ENCODE assay signal across 25 cellular contexts in genomic region chr4:37641886-37642849, GRCh38. TPM values are rescaled to one million over a fixed set of nuclear protein-coding genes. Genes with fewer than 3 reads are reported as not detected.
A peak's percentile ranks its signal among the peaks of the same experiment; 100 is the strongest.
DNase-seq lines count a peak whose midpoint lies in the region; ATAC-seq, FAIRE-seq and TF ChIP-seq lines count a peak whose summit lies in the region.
"Had no signal": no experiment of that assay in that cellular context is flagged by ENCODE, and none has a peak within 500 bp of the region (broad histone marks: within the 10 kb centered on the region; RNA-seq: fewer than 3 reads in every experiment).

No MANE protein-coding gene starts in this region.

- no peaks in the 10 kb centered on the region for H3K79me2 ChIP-seq in HepG2 (ENCODE audit: insufficient read depth, low read length)

- POLR2A ChIA-PET in HepG2 (lab: Yijun Ruan, JAX) = no interaction called here

- H3K4me1 ChIP-seq in left ventricle myocardium inferior (peaks cover 25% of the 10 kb centered on the region), right atrium auricular region (peaks cover 0 to 6% of the 10 kb centered on the region in 2 donors), HepG2 (ENCODE audit: insufficient read depth, low read length) (peaks cover 19% of the 10 kb centered on the region), vagina (peaks cover 6% of the 10 kb centered on the region)
- H3K4me1 ChIP-seq: testis had no signal

- H3K27me3 ChIP-seq in left ventricle myocardium inferior (ENCODE audit: low read depth) = no peaks in the 10 kb centered on the region
- no peaks in the 10 kb centered on the region for H3K27me3 ChIP-seq in right atrium auricular region
- no peaks in the 10 kb centered on the region for H3K27me3 ChIP-seq in HepG2 (ENCODE audit: control insufficient read depth in 1 of 2, insufficient read depth in 2 of 2, low read length in 2 of 2)
- H3K27me3 ChIP-seq in vagina = no peaks in the 10 kb centered on the region
- H3K27me3 ChIP-seq: heart right ventricle, testis had no signal

- BruUV-seq in HepG2 (replicated peaks; lab: Mats Ljungman, UMichigan) = no TSS peak

- 58% methylated on average over 11 of the region's 11 CpGs for WGBS in HepG2 (ENCODE audit: low lambda C conversion rate)

- no peak for TF ChIP-seq RAD21 in HepG2 (CRISPR knock-in tag; IDR thresholded peaks at IDR 0.05)

- H3K4me2 ChIP-seq in HepG2 (ENCODE audit: low read depth, low read length) = peak overlapping the region; percentile 36

- H3K36me3 ChIP-seq in left ventricle myocardium inferior (peaks cover 43% of the 10 kb centered on the region), right atrium auricular region (peaks cover 17% of the 10 kb centered on the region), HepG2 (replicated peaks in 1 of 2; ENCODE audit: control insufficient read depth in 1 of 2, insufficient read depth in 2 of 2, low read length in 2 of 2) (peaks cover 3 to 29% of the 10 kb centered on the region in 2 experiments), vagina (peaks cover 0 to 12% of the 10 kb centered on the region in 2 donors)
- H3K36me3 ChIP-seq: WERI-Rb-1 had no signal

- no peak overlapping the region for H3K9ac ChIP-seq in HepG2 (ENCODE audit: insufficient read depth, low read depth, low read length)

- in situ Hi-C loops in HepG2 (cut with HindIII; ENCODE audit: extremely low pct_ligation_motif_present, low pct_unique_long_range_greater_than_20kb) = no loop called here

- no peak for DNase-seq in left ventricle myocardium inferior
- DNase-seq in right atrium auricular region (ENCODE audit: low spot score) = no peak
- DNase-seq in epithelial cell of prostate (ENCODE audit: low read depth, low spot score) = no peak
- peak; percentile 60 for DNase-seq in HepG2 (ENCODE audit: low spot score)
- no peak for DNase-seq in vagina (ENCODE audit: extremely low spot score in 2 of 2)
- no peak for DNase-seq in NOMO-1 treated with DMSO at 0.1 percent for 48 hours (lab: John Stamatoyannopoulos, UW; ENCODE audit: unreplicated experiment)
- DNase-seq: activated CD4-positive, alpha-beta T cell treated with anti-CD3 and anti-CD28 coated beads, Interleukin-2, amount 50 U/mL, for 4 hours; activated naive CD4-positive, alpha-beta T cell treated with anti-CD3 and anti-CD28 coated beads for 36 hours; activated T-cell treated with anti-CD3 and anti-CD28 coated beads for 4 hours; aorta; effector CD8-positive, alpha-beta T cell; heart right ventricle; KBM-7; NCI-H1092; NCI-H524 treated with DMSO at 0.1 percent for 48 hours; SHP77 treated with DMSO at 0.1 percent for 48 hours; stimulated activated CD4-positive, alpha-beta T cell treated with anti-CD3 and anti-CD28 coated beads, Interleukin-12 subunit alpha, Interleukin-12 subunit beta, amount 100 ng/mL, for 4 hours; T-cell; testis; WERI-Rb-1 had no signal

- TF ChIP-seq CTCF in left ventricle myocardium inferior (IDR thresholded peaks at IDR 0.05; ENCODE audit: borderline replicate concordance) (no peak), right atrium auricular region (IDR thresholded peaks at IDR 0.05) (no peak), HepG2 (CRISPR knock-in tag; IDR thresholded peaks at IDR 0.05) (no peak), vagina (IDR thresholded peaks at IDR 0.05) (no peak)

- peak overlapping the region; percentile 41 for H3K27ac ChIP-seq in left ventricle myocardium inferior (replicated peaks)
- no peak overlapping the region for H3K27ac ChIP-seq in right atrium auricular region
- peak overlapping the region; percentile 52 for H3K27ac ChIP-seq in epithelial cell of prostate
- peak overlapping the region; percentile 33 for H3K27ac ChIP-seq in HepG2 (ENCODE audit: extremely low read length, insufficient read depth, low read length)
- peak overlapping the region; percentile 5 for H3K27ac ChIP-seq in vagina
- H3K27ac ChIP-seq: C4-2B, testis, WERI-Rb-1 had no signal

- FAIRE-seq in HepG2 (lab: Jason Lieb, UNC) = peak; percentile 72
- FAIRE-seq: GM12892, islet of Langerhans had no signal

- no peak; a peak in 1 of 4 replicates for TF ChIP-seq EP300 in HepG2 (IDR thresholded peaks at IDR 0.05; ENCODE audit: low read depth in 2 of 2, low read length in 2 of 2)
- TF ChIP-seq EP300 in HepG2 (CRISPR knock-in tag; IDR thresholded peaks at IDR 0.05; ENCODE audit: borderline replicate concordance) = no peak

- no peak overlapping the region for H2AFZ ChIP-seq in HepG2 (ENCODE audit: low read length)

- H3K4me3 ChIP-seq in left ventricle myocardium inferior (no peak overlapping the region), right atrium auricular region (no peak overlapping the region), HepG2 (replicated peaks in 1 of 3; ENCODE audit: insufficient read depth in 1 of 3, low read depth in 2 of 3, low read length in 3 of 3) (peak overlapping the region in 1 of 3 experiments; percentile 13; a peak in 1 of 6 replicates), vagina (no peak overlapping the region)
- H3K4me3 ChIP-seq: heart right ventricle, testis had no signal

- intact Hi-C loops in left ventricle myocardium inferior (cut with micrococcal nuclease) = no loop called here
- intact Hi-C loops in HepG2 (cut with micrococcal nuclease; ENCODE audit: unreplicated experiment) = loop anchor here (5.0 kb wide), 1 partner anchor 40 kb away; no protein-coding TSS in a partner anchor
- intact Hi-C loops in vagina (cut with DNase I) = no loop called here

- H4K20me1 ChIP-seq in HepG2 (ENCODE audit: insufficient read depth, low read length) = no peaks in the 10 kb centered on the region

- CTCF ChIA-PET in HepG2 (lab: Yijun Ruan, JAX; ENCODE audit: low intra/inter-chr PET ratio, low total read pairs) = no interaction called here

- H3K9me3 ChIP-seq in left ventricle myocardium inferior (replicated peaks) = no peaks in the 10 kb centered on the region
- H3K9me3 ChIP-seq in right atrium auricular region = no peaks in the 10 kb centered on the region
- H3K9me3 ChIP-seq in HepG2 (ENCODE audit: low read length) = no peaks in the 10 kb centered on the region
- H3K9me3 ChIP-seq in vagina = no peaks in the 10 kb centered on the region
- H3K9me3 ChIP-seq: heart right ventricle, testis had no signal

- ATAC-seq in HepG2 (peak; percentile 86), GM18519 (IDR thresholded peaks at IDR 0.05; ENCODE audit: low FRiP score, unreplicated experiment) (no peak), HG03439 (IDR thresholded peaks at IDR 0.05; ENCODE audit: unreplicated experiment) (no peak)
- ATAC-seq: T-cell had no signal

- TF ChIP-seq POLR2A in HepG2 (IDR thresholded peaks at IDR 0.05; ENCODE audit: insufficient read depth in 1 of 2, low read depth in 2 of 2, low read length in 2 of 2) (no peak), vagina (IDR thresholded peaks at IDR 0.05) (no peak)

TF ChIP-seq in HepG2, 621 proteins besides CTCF, POLR2A, EP300 and RAD21 (continues in another document):
- TF ChIP-seq CEBPB (IDR thresholded peaks at IDR 0.05; ENCODE audit: borderline replicate concordance, low read depth, low read length) = peak; percentile 92
- TF ChIP-seq CBX5 (CRISPR knock-in tag; IDR thresholded peaks at IDR 0.05; ENCODE audit: borderline replicate concordance) = no peak
- TF ChIP-seq EHMT2 (IDR thresholded peaks at IDR 0.05; ENCODE audit: borderline replicate concordance, low read depth, low read length) = 0 out of 2 replicates have a peak, but pooled peaks have one; percentile 39
- TF ChIP-seq SRY (CRISPR knock-in tag; IDR thresholded peaks at IDR 0.05) = no peak
- TF ChIP-seq NR2F6 (IDR thresholded peaks at IDR 0.05) = 0 out of 2 replicates have a peak, but pooled peaks have one; percentile 33
- no peak for TF ChIP-seq NR2F6 (CRISPR knock-in tag; IDR thresholded peaks at IDR 0.05)
- no peak for TF ChIP-seq CENPT (CRISPR knock-in tag; IDR thresholded peaks at IDR 0.05; ENCODE audit: low read depth)
- TF ChIP-seq SALL2 (CRISPR knock-in tag; IDR thresholded peaks at IDR 0.05) = no peak

RNA-seq across cellular contexts. Expression of gene RELL1, which starts 44.0 kb away (rescaled TPM):
- total RNA-seq in left ventricle myocardium inferior = 22.2 TPM
- 10 to 100 TPM; 25.3 to 33.9 TPM for total RNA-seq in right atrium auricular region
- 40.1 and 58.4 TPM in 2 replicates for total RNA-seq in HepG2 (2016; rRNA removed; fragmentation: Illumina TruSeq; extraction: Trizol)
- total RNA-seq in HepG2 (2016; cell fraction: cytosol; rRNA removed; fragmentation: Illumina TruSeq; extraction: Trizol; ENCODE audit: low read depth) = 124 and 130 TPM in 2 replicates
- total RNA-seq in HepG2 (2016; cell fraction: insoluble cytoplasmic fraction; rRNA removed; fragmentation: Illumina TruSeq; extraction: Trizol) = 37.4 and 57.3 TPM in 2 replicates
- 53.5 and 55.2 TPM in 2 replicates for total RNA-seq in HepG2 (2016; cell fraction: membrane; rRNA removed; fragmentation: Illumina TruSeq; extraction: Trizol)
- 36.9 and 45.2 TPM in 2 replicates for total RNA-seq in HepG2 (2016; cell fraction: nucleus; rRNA removed; fragmentation: Illumina TruSeq; extraction: Trizol)
- polyA plus RNA-seq in HepG2 (2011; rRNA removed) = 8.4 and 11.1 TPM in 2 replicates
- 9.0 and 9.6 TPM in 2 replicates for polyA plus RNA-seq in HepG2 (2011; cell fraction: cytosol; rRNA removed)
- 5.5 and 7.2 TPM in 2 replicates for polyA plus RNA-seq in HepG2 (2011; cell fraction: nucleus; rRNA removed)
- 3.1 and 3.9 TPM in 2 replicates for polyA plus RNA-seq in HepG2 (2012)
- 1.5 and 2.3 TPM in 2 replicates for polyA plus RNA-seq in HepG2 (2016; cell fraction: cytosol; fragmentation: Illumina TruSeq; extraction: Trizol; ENCODE audit: low read depth)
- 6.7 and 8.9 TPM in 2 replicates for polyA plus RNA-seq in HepG2 (2016; cell fraction: insoluble cytoplasmic fraction; fragmentation: Illumina TruSeq; extraction: Trizol; ENCODE audit: low read depth)
- polyA plus RNA-seq in HepG2 (2016; cell fraction: membrane; fragmentation: Illumina TruSeq; extraction: Trizol; ENCODE audit: low read depth) = 3.9 and 4.1 TPM in 2 replicates
- polyA plus RNA-seq in HepG2 (2016; cell fraction: nucleus; fragmentation: Illumina TruSeq; extraction: Trizol; ENCODE audit: insufficient read depth, low read depth) = 13.1 and 16.3 TPM in 2 replicates
- polyA minus RNA-seq in HepG2 (2011; rRNA and poly(A)+ RNA removed; ENCODE audit: low replicate concordance) = 7.8 and 39.4 TPM in 2 replicates
- 31.9 and 37.6 TPM in 2 replicates for polyA minus RNA-seq in HepG2 (2011; cell fraction: cytosol; rRNA and poly(A)+ RNA removed)
- 16.4 and 18.5 TPM in 2 replicates for polyA minus RNA-seq in HepG2 (2011; cell fraction: nucleus; rRNA and poly(A)+ RNA removed)
- total RNA-seq in vagina = 38.8 TPM

Comparison
In these comparisons a context has a peak if more than half of its experiments do, and no peak if none do; other contexts are left out.
1. H3K27ac ChIP-seq: peak in left ventricle myocardium inferior (single experiment), epithelial cell of prostate (single experiment), HepG2 (single experiment) and vagina (single experiment); none in right atrium auricular region (0 of 2).